In the genomic region with DNA sequence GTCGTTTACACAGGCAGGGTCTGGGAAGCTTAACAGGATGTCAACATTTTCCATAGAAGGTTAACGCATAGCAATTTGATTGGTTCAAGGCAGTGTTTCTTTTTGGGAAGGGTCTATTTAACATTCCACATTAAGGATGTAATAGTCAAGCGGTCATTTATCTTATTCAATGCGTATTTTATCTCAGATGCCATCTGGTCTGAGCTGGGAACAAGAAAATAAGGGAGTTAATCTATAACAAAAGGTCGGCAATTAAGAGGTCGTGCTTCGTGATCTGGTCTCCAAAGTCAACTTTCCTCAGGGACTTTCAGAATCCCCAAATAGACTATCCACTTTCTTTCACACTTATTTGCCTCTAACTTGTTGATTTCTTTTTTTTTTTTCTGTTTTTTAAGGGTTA, we compare ENCODE assay signal across 8 cellular contexts. TPM values are rescaled to one million over a fixed set of nuclear protein-coding genes. Genes with fewer than 3 reads are reported as not detected.
DNase-seq lines count a peak whose midpoint lies in the region; ATAC-seq and TF ChIP-seq lines count a peak whose summit lies in the region.

No MANE protein-coding gene starts in this region.

- no peak for TF ChIP-seq POLR2A in sigmoid colon (IDR thresholded peaks at IDR 0.05)

- DNase-seq in GM23338 (ENCODE audit: low spot score) (peak; percentile 28), SJSA1 (ENCODE audit: low read depth in 1 of 2, low spot score in 2 of 2) (no peak), fibroblast of pulmonary artery (ENCODE audit: low read depth) (no peak), sigmoid colon (no peak), globus pallidus (ENCODE audit: low spot score) (no peak), AG08396 (ENCODE audit: low spot score) (no peak), NCI-H2171 treated with DMSO at 0.1 percent for 48 hours (lab: John Stamatoyannopoulos, UW) (no peak), GM19238 (ENCODE audit: insufficient read length, low spot score) (no peak)

- peak overlapping the region; percentile 90 for H3K4me2 ChIP-seq in GM23338

- no peak for TF ChIP-seq CTCF in GM23338 (conservative IDR thresholded peaks at IDR 0.05; ENCODE audit: low read depth in 2 of 2)
- TF ChIP-seq CTCF in fibroblast of pulmonary artery (IDR thresholded peaks at IDR 0.05; ENCODE audit: low read length, missing control alignments): no peak
- no peak for TF ChIP-seq CTCF in sigmoid colon (IDR thresholded peaks at IDR 0.05)

- H3K36me3 ChIP-seq in GM23338 (ENCODE audit: insufficient read depth): peaks cover 13% of the 10 kb centered on the region
- H3K36me3 ChIP-seq in SJSA1: peaks cover 23% of the 10 kb centered on the region
- peaks cover 0 to 3% (median 0%) of the 10 kb centered on the region in 4 donors for H3K36me3 ChIP-seq in sigmoid colon

- peaks cover 3% of the 10 kb centered on the region; the same call in 1 of the 2 replicates for H3F3A ChIP-seq in GM23338 (replicated peaks; ENCODE audit: low read depth)

- peaks cover 41% of the 10 kb centered on the region for H3K79me2 ChIP-seq in GM23338 (replicated peaks; ENCODE audit: insufficient read depth)

- ATAC-seq in GM23338: no peak

- peaks cover 17% of the 10 kb centered on the region for H3K9me3 Mint-ChIP-seq in GM23338

- intact Hi-C loops in sigmoid colon (cut with DNase I): no loop called here

- peak overlapping the region; percentile 90 for H3K27ac Mint-ChIP-seq in GM23338

- peaks cover 5% of the 10 kb centered on the region for H3K27me3 Mint-ChIP-seq in GM23338 (ENCODE audit: insufficient read depth, low read depth, poor library complexity)

- peaks cover 33% of the 10 kb centered on the region for H3K4me1 ChIP-seq in GM23338 (ENCODE audit: insufficient read depth)
- H3K4me1 ChIP-seq in SJSA1 (replicated peaks): peaks cover 12% of the 10 kb centered on the region
- H3K4me1 ChIP-seq in sigmoid colon: peaks cover 0 to 33% (median 24%) of the 10 kb centered on the region in 4 donors

- H3K27ac ChIP-seq in GM23338 (ENCODE audit: low read depth): peak overlapping the region; percentile 77
- no peak overlapping the region; the same call in 1 of the 2 replicates for H3K27ac ChIP-seq in SJSA1
- peak overlapping the region; percentile 92 to 97 (median 94) for H3K27ac ChIP-seq in sigmoid colon

- no peak for TF ChIP-seq EP300 in sigmoid colon (IDR thresholded peaks at IDR 0.05)

- H3K9me2 ChIP-seq in GM23338 (ENCODE audit: insufficient read depth): peaks cover 3% of the 10 kb centered on the region; the same call in 1 of the 2 replicates

- H3K36me3 Mint-ChIP-seq in GM23338 (ENCODE audit: low read depth): peaks cover 40% of the 10 kb centered on the region

- H2AFZ ChIP-seq in GM23338: no peak overlapping the region

- H3K4me1 Mint-ChIP-seq in GM23338: peaks cover 35% of the 10 kb centered on the region

- 3 to 16% methylated on average over 7 of the region's 7 CpGs for WGBS in sigmoid colon, 2 donors

- H4K20me1 ChIP-seq in GM23338 (replicated peaks; ENCODE audit: insufficient read depth): peaks cover 10% of the 10 kb centered on the region

- H3K4me3 ChIP-seq in GM23338: peak overlapping the region; percentile 92
- H3K4me3 ChIP-seq in SJSA1: peak overlapping the region; percentile 75
- peak overlapping the region; percentile 68 for H3K4me3 ChIP-seq in fibroblast of pulmonary artery (replicated peaks; ENCODE audit: low read depth, low read length)
- peak overlapping the region; percentile 67 to 79 (median 72) for H3K4me3 ChIP-seq in sigmoid colon

- no peaks in the 10 kb centered on the region for H3K9me3 ChIP-seq in SJSA1 (replicated peaks)
- no peaks in the 10 kb centered on the region for H3K9me3 ChIP-seq in sigmoid colon

- H3K27me3 ChIP-seq in GM23338 (ENCODE audit: insufficient read depth): no peaks in the 10 kb centered on the region
- no peaks in the 10 kb centered on the region for H3K27me3 ChIP-seq in SJSA1 (replicated peaks)
- H3K27me3 ChIP-seq in sigmoid colon: no peaks in the 10 kb centered on the region

- H3K4me3 Mint-ChIP-seq in GM23338: peak overlapping the region; percentile 85

TF ChIP-seq in GM23338, 12 proteins besides CTCF, POLR2A, EP300 and RAD21 (continues in another document):
- TF ChIP-seq, protein P1, sequence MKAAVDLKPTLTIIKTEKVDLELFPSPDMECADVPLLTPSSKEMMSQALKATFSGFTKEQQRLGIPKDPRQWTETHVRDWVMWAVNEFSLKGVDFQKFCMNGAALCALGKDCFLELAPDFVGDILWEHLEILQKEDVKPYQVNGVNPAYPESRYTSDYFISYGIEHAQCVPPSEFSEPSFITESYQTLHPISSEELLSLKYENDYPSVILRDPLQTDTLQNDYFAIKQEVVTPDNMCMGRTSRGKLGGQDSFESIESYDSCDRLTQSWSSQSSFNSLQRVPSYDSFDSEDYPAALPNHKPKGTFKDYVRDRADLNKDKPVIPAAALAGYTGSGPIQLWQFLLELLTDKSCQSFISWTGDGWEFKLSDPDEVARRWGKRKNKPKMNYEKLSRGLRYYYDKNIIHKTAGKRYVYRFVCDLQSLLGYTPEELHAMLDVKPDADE (IDR thresholded peaks at IDR 0.05): no peak
- TF ChIP-seq POLR2AphosphoS5 (IDR thresholded peaks at IDR 0.05; ENCODE audit: low read depth) (no peak), NANOG (IDR thresholded peaks at IDR 0.05; ENCODE audit: borderline replicate concordance) (no peak), CREB1 (CRISPR knock-in tag; IDR thresholded peaks at IDR 0.05; ENCODE audit: low read depth) (no peak), ZNF114 (CRISPR knock-in tag; IDR thresholded peaks at IDR 0.05) (no peak), EZH2 (IDR thresholded peaks at IDR 0.05; ENCODE audit: low read depth, unreplicated experiment) (no peak)
- TF ChIP-seq, protein P2, sequence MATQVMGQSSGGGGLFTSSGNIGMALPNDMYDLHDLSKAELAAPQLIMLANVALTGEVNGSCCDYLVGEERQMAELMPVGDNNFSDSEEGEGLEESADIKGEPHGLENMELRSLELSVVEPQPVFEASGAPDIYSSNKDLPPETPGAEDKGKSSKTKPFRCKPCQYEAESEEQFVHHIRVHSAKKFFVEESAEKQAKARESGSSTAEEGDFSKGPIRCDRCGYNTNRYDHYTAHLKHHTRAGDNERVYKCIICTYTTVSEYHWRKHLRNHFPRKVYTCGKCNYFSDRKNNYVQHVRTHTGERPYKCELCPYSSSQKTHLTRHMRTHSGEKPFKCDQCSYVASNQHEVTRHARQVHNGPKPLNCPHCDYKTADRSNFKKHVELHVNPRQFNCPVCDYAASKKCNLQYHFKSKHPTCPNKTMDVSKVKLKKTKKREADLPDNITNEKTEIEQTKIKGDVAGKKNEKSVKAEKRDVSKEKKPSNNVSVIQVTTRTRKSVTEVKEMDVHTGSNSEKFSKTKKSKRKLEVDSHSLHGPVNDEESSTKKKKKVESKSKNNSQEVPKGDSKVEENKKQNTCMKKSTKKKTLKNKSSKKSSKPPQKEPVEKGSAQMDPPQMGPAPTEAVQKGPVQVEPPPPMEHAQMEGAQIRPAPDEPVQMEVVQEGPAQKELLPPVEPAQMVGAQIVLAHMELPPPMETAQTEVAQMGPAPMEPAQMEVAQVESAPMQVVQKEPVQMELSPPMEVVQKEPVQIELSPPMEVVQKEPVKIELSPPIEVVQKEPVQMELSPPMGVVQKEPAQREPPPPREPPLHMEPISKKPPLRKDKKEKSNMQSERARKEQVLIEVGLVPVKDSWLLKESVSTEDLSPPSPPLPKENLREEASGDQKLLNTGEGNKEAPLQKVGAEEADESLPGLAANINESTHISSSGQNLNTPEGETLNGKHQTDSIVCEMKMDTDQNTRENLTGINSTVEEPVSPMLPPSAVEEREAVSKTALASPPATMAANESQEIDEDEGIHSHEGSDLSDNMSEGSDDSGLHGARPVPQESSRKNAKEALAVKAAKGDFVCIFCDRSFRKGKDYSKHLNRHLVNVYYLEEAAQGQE (IDR thresholded peaks at IDR 0.05; ENCODE audit: unreplicated experiment): no peak

RNA-seq across cellular contexts. Expression of gene RESF1, which starts 0.6 kb away (rescaled TPM):
- 236 and 313 TPM in 2 replicates for total RNA-seq in GM23338 (2014; rRNA removed; shearing (Covaris generic))
- polyA plus RNA-seq in GM23338 (2016; fragmentation: Nextera tagmentation; extraction: Ambion mirVana): 126 and 134 TPM in 2 replicates
- 16.3 and 21.0 TPM in 2 replicates for total RNA-seq in SJSA1 (2014; rRNA removed; shearing (Covaris generic))
- 10 to 100 TPM; 33.5 to 49.4 (median 41.2) TPM for total RNA-seq in sigmoid colon
- polyA plus RNA-seq in sigmoid colon: 10 to 100 TPM; 22.2 to 43.4 (median 28.2) TPM
